In genomic region chr20:44642203-44643153, GRCh38 we compare ENCODE assay signal across 8 cellular contexts. TPM values are rescaled to one million over a fixed set of nuclear protein-coding genes. Genes with fewer than 3 reads are reported as not detected.
DNase-seq lines count a peak whose midpoint lies in the region; ATAC-seq and TF ChIP-seq lines count a peak whose summit lies in the region.

No MANE protein-coding gene starts in this region.

- ATAC-seq in Right ventricle myocardium inferior (peak; percentile 63), T-cell (replicated peaks in 1 of 4) (peak; percentile 22 to 41 (median 36)), left lobe of liver (peak; percentile 91), GM21619 (IDR thresholded peaks at IDR 0.05; ENCODE audit: unreplicated experiment) (no peak)

- peak overlapping the region; percentile 30; the same call in 1 of the 2 replicates for H3K4me3 ChIP-seq in MM.1S (ENCODE audit: low read length)
- H3K4me3 ChIP-seq in coronary artery = peak overlapping the region; percentile 44

- peak overlapping the region; percentile 68 for H3K9ac ChIP-seq in MM.1S (ENCODE audit: low read length)

- POLR2A ChIA-PET in T-cell (lab: Charles Lee) = interaction anchor here (0.7 to 1.0 kb wide), 4 partner anchors 9 to 122 kb away, joined by 3 to 5 read pairs (median 3); partner anchors contain the start of gene SERINC3 (in 1 of the 2)

- peaks cover 16% of the 10 kb centered on the region for H3K36me3 Mint-ChIP-seq in T-cell

- H3K27me3 Mint-ChIP-seq in T-cell = no peaks in the 10 kb centered on the region

- peaks cover 48% of the 10 kb centered on the region for H3F3A ChIP-seq in MM.1S (ENCODE audit: insufficient read depth, low read length)

- H3K27ac Mint-ChIP-seq in T-cell = peak overlapping the region; percentile 94 to 99

- H4K20me1 ChIP-seq in MM.1S (ENCODE audit: insufficient read depth, low read length) = no peaks in the 10 kb centered on the region

- H3K27ac ChIP-seq in MM.1S (ENCODE audit: low read length) (peak overlapping the region; percentile 98), coronary artery (peak overlapping the region; percentile 50 to 78)

- H3K4me3 Mint-ChIP-seq in T-cell = peak overlapping the region; percentile 29 to 86 (median 58)

- peak overlapping the region; percentile 72 for H2AFZ ChIP-seq in MM.1S (ENCODE audit: low read length)

- no peaks in the 10 kb centered on the region for H3K27me3 ChIP-seq in MM.1S (replicated peaks; ENCODE audit: insufficient read depth, low read length)

- H3K4me1 ChIP-seq in MM.1S (ENCODE audit: low read length) = peaks cover 52% of the 10 kb centered on the region

- TF ChIP-seq CTCF in MM.1S (IDR thresholded peaks at IDR 0.05; ENCODE audit: low read length) (peak; percentile 58), coronary artery (IDR thresholded peaks at IDR 0.05) (no peak)

- CTCF ChIA-PET in T-cell (lab: Charles Lee) = interaction anchor here (0.5 to 1.2 kb wide), 7 partner anchors 8 to 1186 kb away, joined by 3 to 5 read pairs (median 3); no protein-coding TSS in a partner anchor

- intact Hi-C loops in Right ventricle myocardium inferior (cut with DNase I) (no loop called here), cardiac septum (cut with DNase I) (no loop called here)

- H3K9me3 ChIP-seq in MM.1S (replicated peaks; ENCODE audit: insufficient read depth, low read length) = no peaks in the 10 kb centered on the region

- no peaks in the 10 kb centered on the region for H3K9me2 ChIP-seq in MM.1S (replicated peaks; ENCODE audit: insufficient read depth, low read length)

- H3K9me3 Mint-ChIP-seq in T-cell = no peaks in the 10 kb centered on the region

- peaks cover 64 to 80% (median 78%) of the 10 kb centered on the region in 3 donors for H3K4me1 Mint-ChIP-seq in T-cell

- 0 out of 2 replicates have a peak, but pooled peaks cover 3% of the 10 kb centered on the region for H3K36me3 ChIP-seq in MM.1S (replicated peaks; ENCODE audit: insufficient read depth, low read length)

- DNase-seq in Right ventricle myocardium inferior (ENCODE audit: missing footprints) (peak; percentile 86), cardiac septum (ENCODE audit: low spot score) (no peak), MM.1S (peak; percentile 63), T-cell (peak in 16 of 34 experiments; percentile 16 to 39 (median 30)), coronary artery (ENCODE audit: low spot score) (no peak), left lobe of liver (ENCODE audit: low spot score) (peak; percentile 74)
- peak; percentile 14 for DNase-seq in stimulated activated naive CD4-positive, alpha-beta T cell treated with Interleukin-2 at 50 U/mL for 16 hours (lab: John Stamatoyannopoulos, UW)

- peak overlapping the region; percentile 90 for H3K4me2 ChIP-seq in MM.1S (ENCODE audit: low read depth, low read length)

- H3K79me2 ChIP-seq in MM.1S (ENCODE audit: low read length) = peaks cover 74% of the 10 kb centered on the region

RNA-seq across cellular contexts. Expression of gene ADA, which starts 9.0 kb away (rescaled TPM):
- 10.7 TPM for total RNA-seq in Right ventricle myocardium inferior
- total RNA-seq in cardiac septum = 4.1 TPM
- total RNA-seq in T-cell = 10 to 100 TPM; 21.9 to 42.1 (median 33.3) TPM
- 3.7 TPM for total RNA-seq in left lobe of liver

Comparison
In these comparisons a context has a peak if more than half of its experiments do, and no peak if none do; other contexts are left out.
1. DNase-seq: peak in Right ventricle myocardium inferior (single experiment), MM.1S (single experiment), left lobe of liver (single experiment) and stimulated activated naive CD4-positive, alpha-beta T cell treated with Interleukin-2 at 50 U/mL for 16 hours (single experiment); none in cardiac septum (single experiment) and coronary artery (single experiment).